1 cellular context compared by ENCODE assay signal in genomic region chr1:4170953-4171352, GRCh38.
TF ChIP-seq lines count a peak whose summit lies in the region.

No MANE protein-coding gene starts in this region.

TF ChIP-seq in H1, 55 proteins besides CTCF, POLR2A, EP300 and RAD21:
- no peak for TF ChIP-seq SP4 (IDR thresholded peaks at IDR 0.05; ENCODE audit: low read length)
- TF ChIP-seq CHD2 (IDR thresholded peaks at IDR 0.05; ENCODE audit: low read length): no peak
- TF ChIP-seq JUN (IDR thresholded peaks at IDR 0.05; ENCODE audit: low read depth, low read length): no peak
- TF ChIP-seq SIRT6 (IDR thresholded peaks at IDR 0.05; ENCODE audit: low read length): no peak
- no peak for TF ChIP-seq PHF8 (conservative IDR thresholded peaks at IDR 0.05; ENCODE audit: low read depth, low read length)
- no peak for TF ChIP-seq FOSL1 (IDR thresholded peaks at IDR 0.05; ENCODE audit: insufficient read depth, low read depth, low read length)
- no peak for TF ChIP-seq CREB1 (IDR thresholded peaks at IDR 0.05)
- TF ChIP-seq YY1 (IDR thresholded peaks at IDR 0.05; ENCODE audit: low read depth, low read length): no peak
- TF ChIP-seq ASH2L (IDR thresholded peaks at IDR 0.05; ENCODE audit: low read length): no peak
- no peak for TF ChIP-seq TCF12 (IDR thresholded peaks at IDR 0.05; ENCODE audit: low read depth, low read length)
- TF ChIP-seq SIN3A (conservative IDR thresholded peaks at IDR 0.05 in 1 of 2, IDR thresholded peaks at IDR 0.05 in 1 of 2; ENCODE audit: low read depth in 1 of 2, low read length in 2 of 2): no peak
- no peak for TF ChIP-seq RBBP5 (IDR thresholded peaks at IDR 0.05; ENCODE audit: borderline replicate concordance, low read depth, low read length)
- TF ChIP-seq NANOG (IDR thresholded peaks at IDR 0.05; ENCODE audit: insufficient read depth, low read depth, low read length, poor library complexity, severe bottlenecking): no peak
